In the genomic region with DNA sequence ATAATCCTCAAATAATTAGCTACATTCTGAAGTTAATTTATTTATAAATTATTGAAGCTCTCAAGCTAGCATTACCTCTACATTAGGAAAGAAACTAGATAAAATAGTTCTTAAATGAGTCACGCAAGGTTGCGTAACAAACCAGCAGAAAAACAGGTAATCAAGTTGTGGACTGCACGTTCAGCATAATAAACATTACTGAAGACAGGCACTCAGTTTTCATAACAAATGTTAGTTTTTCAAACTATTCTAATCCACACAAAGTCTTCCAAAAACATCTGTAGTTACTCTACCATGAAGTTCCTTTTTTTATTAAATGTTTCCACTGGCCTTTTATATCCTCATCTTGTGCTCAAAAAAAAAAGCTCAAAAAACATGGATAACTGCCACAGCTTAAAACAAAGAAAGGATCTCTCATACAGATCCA, we compare ENCODE assay signal across 8 cellular contexts. TPM values are rescaled to one million over a fixed set of nuclear protein-coding genes. Genes with fewer than 3 reads are reported as not detected.
DNase-seq lines count a peak whose midpoint lies in the region; ATAC-seq and TF ChIP-seq lines count a peak whose summit lies in the region.

No MANE protein-coding gene starts in this region.

- peaks cover 39% of the 10 kb centered on the region for H3K4me1 ChIP-seq in hepatocyte (ENCODE audit: insufficient read depth)
- H3K4me1 ChIP-seq in stomach, result peaks cover 41 to 82% (median 62%) of the 10 kb centered on the region in 4 donors
- no peaks in the 10 kb centered on the region for H3K4me1 ChIP-seq in aorta (ENCODE audit: control insufficient read depth in 1 of 2, insufficient read depth in 2 of 2, low read length in 2 of 2)

- intact Hi-C loops in stomach (cut with DNase I; ENCODE audit: low total_unique reads), result no loop called here
- intact Hi-C loops in aorta (cut with DNase I), result no loop called here

- H3K27me3 ChIP-seq in hepatocyte, result no peaks in the 10 kb centered on the region
- no peaks in the 10 kb centered on the region for H3K27me3 ChIP-seq in stomach
- no peaks in the 10 kb centered on the region for H3K27me3 ChIP-seq in aorta (ENCODE audit: control insufficient read depth in 1 of 2, insufficient read depth in 2 of 2, low read length in 1 of 2)

- 13% methylated on average over 3 of the region's 3 CpGs for WGBS in hepatocyte (ENCODE audit: low lambda C conversion rate, missing lambda C conversion rate)
- WGBS in stomach, 5 donors, result 25 to 32% (median 29%) methylated on average over 3 of the region's 3 CpGs
- WGBS in aorta, 2 donors, result 47 to 59% methylated on average over 3 of the region's 3 CpGs

- H3K9me3 ChIP-seq in hepatocyte (ENCODE audit: low read depth) (no peaks in the 10 kb centered on the region), stomach (no peaks in the 10 kb centered on the region), aorta (ENCODE audit: control insufficient read depth, low read length) (no peaks in the 10 kb centered on the region)

- peaks cover 33% of the 10 kb centered on the region for H4K20me1 ChIP-seq in hepatocyte (ENCODE audit: insufficient read depth, poor library complexity, severe bottlenecking)

- peaks cover 75% of the 10 kb centered on the region for H3K79me2 ChIP-seq in hepatocyte

- DNase-seq in NOMO-1 (lab: John Stamatoyannopoulos, UW; ENCODE audit: unreplicated experiment in 2 of 2) (peak; percentile 22 to 51), NOMO-1 treated with dmso at 0.1 percent for 144 hours (lab: John Stamatoyannopoulos, UW; ENCODE audit: unreplicated experiment) (no peak), hepatocyte (ENCODE audit: low spot score) (peak; percentile 71), stomach (no peak), aorta (no peak), NCI-H510A treated with DMSO at 0.1 percent for 48 hours (lab: John Stamatoyannopoulos, UW) (no peak), SHP77 (lab: John Stamatoyannopoulos, UW) (no peak)

- TF ChIP-seq POLR2A in stomach (IDR thresholded peaks at IDR 0.05), result no peak

- peak overlapping the region; percentile 89 for H3K4me3 ChIP-seq in WI38 (ENCODE audit: low read depth, low read length)
- H3K4me3 ChIP-seq in hepatocyte, result peak overlapping the region; percentile 32
- peak overlapping the region; percentile 64 to 85 (median 72) for H3K4me3 ChIP-seq in stomach
- no peak overlapping the region for H3K4me3 ChIP-seq in aorta (ENCODE audit: low read length in 2 of 2)

- TF ChIP-seq CTCF in WI38 (IDR thresholded peaks at IDR 0.05; ENCODE audit: low read depth, low read length) (no peak), hepatocyte (IDR thresholded peaks at IDR 0.05; ENCODE audit: poor library complexity) (no peak), stomach (IDR thresholded peaks at IDR 0.05) (no peak)

- H3K9me2 ChIP-seq in hepatocyte (replicated peaks; ENCODE audit: insufficient read depth), result no peaks in the 10 kb centered on the region

- peak overlapping the region; percentile 82 for H3K27ac ChIP-seq in hepatocyte
- peak overlapping the region in 4 of 5 donors; percentile 72 to 85 (median 82) for H3K27ac ChIP-seq in stomach
- H3K27ac ChIP-seq in aorta (ENCODE audit: low read depth in 1 of 2, low read length in 2 of 2), result no peak overlapping the region

- H3K36me3 ChIP-seq in hepatocyte (replicated peaks; ENCODE audit: insufficient read depth, low read depth) (no peaks in the 10 kb centered on the region), stomach (peaks cover 5 to 15% (median 13%) of the 10 kb centered on the region in 4 donors), aorta (ENCODE audit: control insufficient read depth in 1 of 2, insufficient read depth in 2 of 2, low read length in 1 of 2) (peaks cover 0 to 3% of the 10 kb centered on the region in 2 donors)

- H2AFZ ChIP-seq in hepatocyte, result no peak overlapping the region

- no peak for ATAC-seq in aorta (ENCODE audit: low FRiP score)

- TF ChIP-seq EP300 in stomach (IDR thresholded peaks at IDR 0.05), result no peak

- peak overlapping the region; percentile 81 for H3K4me2 ChIP-seq in hepatocyte

RNA-seq across cellular contexts. Expression of gene TOR1AIP2, which starts 1.3 kb away (rescaled TPM):
- total RNA-seq in hepatocyte (158 TPM in 2 replicates), stomach (100 to 1,000 TPM in 1 of 5 donors, 10 to 100 TPM in 4; 19.7 to 106 (median 65.1) TPM), aorta (10 to 100 TPM; 62.7 to 64.7 TPM)
- polyA plus RNA-seq in hepatocyte (36.6 and 38.6 TPM in 2 replicates), stomach (1 to 10 TPM; 5.5 to 8.7 (median 7.8) TPM), aorta (1 to 10 TPM; 9.4 to 9.5 TPM)

RNA-seq across cellular contexts. Expression of gene TOR1AIP1, which starts 5.8 kb away (rescaled TPM):
- total RNA-seq in hepatocyte (36.1 and 45.6 TPM in 2 replicates), stomach (100 to 1,000 TPM in 1 of 5 donors, 10 to 100 TPM in 3, 1 to 10 TPM in 1; 9.0 to 129 (median 50.3) TPM), aorta (10 to 100 TPM; 68.3 to 68.4 TPM)
- polyA plus RNA-seq in hepatocyte (18.8 and 25.9 TPM in 2 replicates), stomach (10 to 100 TPM; 18.8 to 28.0 (median 24.8) TPM), aorta (10 to 100 TPM; 48.0 to 53.6 TPM)

Comparison
In these comparisons a context has a peak if more than half of its experiments do, and no peak if none do; other contexts are left out.
1. DNase-seq: peak in NOMO-1 (2 of 2) and hepatocyte (single experiment); none in NOMO-1 treated with dmso at 0.1 percent for 144 hours (single experiment), stomach (single experiment), aorta (0 of 2), NCI-H510A treated with DMSO at 0.1 percent for 48 hours (single experiment) and SHP77 (0 of 2).
2. H3K4me3 ChIP-seq: peak in WI38 (single experiment), hepatocyte (single experiment) and stomach (4 of 4); none in aorta (0 of 2).
3. H3K27ac ChIP-seq: peak in hepatocyte (single experiment) and stomach (4 of 5); none in aorta (0 of 2).